16 cellular contexts compared by ENCODE assay signal in genomic region chr1:152108899-152109222, GRCh38. TPM values are rescaled to one million over a fixed set of nuclear protein-coding genes. Genes with fewer than 3 reads are reported as not detected.
DNase-seq lines count a peak whose midpoint lies in the region; ATAC-seq and TF ChIP-seq lines count a peak whose summit lies in the region.
"Had no signal": no experiment of that assay in that cellular context is flagged by ENCODE, and none has a peak within 500 bp of the region (broad histone marks: within the 10 kb centered on the region; RNA-seq: fewer than 3 reads in every experiment).

No MANE protein-coding gene starts in this region.

- no peak overlapping the region for H3K27ac Mint-ChIP-seq in WTC11
- H3K27ac Mint-ChIP-seq: CD4-positive, CD25-positive, alpha-beta regulatory T cell had no signal

- H3K27me3 Mint-ChIP-seq in WTC11 (ENCODE audit: low read depth), result peaks cover 1% of the 10 kb centered on the region; the same call in 1 of the 2 replicates

- peak overlapping the region; percentile 92 for H3K4me2 ChIP-seq in skeletal muscle satellite cell (ENCODE audit: low read length)

- no peak for TF ChIP-seq CTCF in WTC11 (IDR thresholded peaks at IDR 0.05)

- H3K9me3 ChIP-seq in skeletal muscle satellite cell (replicated peaks; ENCODE audit: low read length), result peaks cover 9% of the 10 kb centered on the region

- H3K9ac ChIP-seq in skeletal muscle satellite cell (ENCODE audit: low read depth, low read length), result no peak overlapping the region

- peaks cover 1% of the 10 kb centered on the region; the same call in 1 of the 2 replicates for H3K36me3 Mint-ChIP-seq in WTC11
- H3K36me3 Mint-ChIP-seq: CD4-positive, CD25-positive, alpha-beta regulatory T cell had no signal

- peaks cover 73% of the 10 kb centered on the region for H3K27me3 ChIP-seq in skeletal muscle satellite cell (ENCODE audit: control insufficient read depth, insufficient read depth, low read length)

- no peaks in the 10 kb centered on the region; the same call in 1 of the 2 replicates for H3K4me1 Mint-ChIP-seq in WTC11

- POLR2A ChIA-PET in WTC11 (lab: Charles Lee), result no interaction called here

- H3K4me3 Mint-ChIP-seq in WTC11, result no peak overlapping the region
- H3K4me3 Mint-ChIP-seq: activated T-cell treated with anti-CD3 and anti-CD28 coated beads, Interleukin-2, amount 50 U/mL, for 24 hours had no signal

- H3K4me3 ChIP-seq in skeletal muscle satellite cell (ENCODE audit: low read length), result peak overlapping the region; percentile 69

- DNase-seq in EH (ENCODE audit: low read depth) (peak; percentile 2), WTC11 (ENCODE audit: low spot score) (peak; percentile 31), hepatic stellate cell (ENCODE audit: low spot score) (peak; percentile 7), NCI-H446 treated with DMSO at 0.1 percent for 48 hours (lab: John Stamatoyannopoulos, UW) (no peak)
- DNase-seq: cerebellar nuclear complex, NCI-H187 treated with DMSO at 0.1 percent for 48 hours, nucleus accumbens, small intestine, substantia nigra had no signal

- no peaks in the 10 kb centered on the region for H3K36me3 ChIP-seq in skeletal muscle satellite cell (ENCODE audit: insufficient read depth, low read length)

- ATAC-seq in WTC11 (no peak), GM21381 (IDR thresholded peaks at IDR 0.05; ENCODE audit: unreplicated experiment) (no peak), HG02571 (IDR thresholded peaks at IDR 0.05; ENCODE audit: unreplicated experiment) (no peak)

- no peaks in the 10 kb centered on the region for H3K9me3 Mint-ChIP-seq in WTC11
- H3K9me3 Mint-ChIP-seq: activated T-cell treated with anti-CD3 and anti-CD28 coated beads, Interleukin-2, amount 50 U/mL, for 24 hours had no signal

- CTCF ChIA-PET in WTC11 (lab: Charles Lee), result interaction anchor here (1.3 to 5.8 kb wide), 5 partner anchors 25 to 141 kb away, joined by 4 to 41 read pairs (median 6); partner anchors contain the start of gene S100A11

- peaks cover 49% of the 10 kb centered on the region for H3K4me1 ChIP-seq in skeletal muscle satellite cell (ENCODE audit: control insufficient read depth, insufficient read depth, low read length)

TF ChIP-seq in WTC11, 78 proteins besides CTCF, POLR2A, EP300 and RAD21:
- TF ChIP-seq, protein P1, sequence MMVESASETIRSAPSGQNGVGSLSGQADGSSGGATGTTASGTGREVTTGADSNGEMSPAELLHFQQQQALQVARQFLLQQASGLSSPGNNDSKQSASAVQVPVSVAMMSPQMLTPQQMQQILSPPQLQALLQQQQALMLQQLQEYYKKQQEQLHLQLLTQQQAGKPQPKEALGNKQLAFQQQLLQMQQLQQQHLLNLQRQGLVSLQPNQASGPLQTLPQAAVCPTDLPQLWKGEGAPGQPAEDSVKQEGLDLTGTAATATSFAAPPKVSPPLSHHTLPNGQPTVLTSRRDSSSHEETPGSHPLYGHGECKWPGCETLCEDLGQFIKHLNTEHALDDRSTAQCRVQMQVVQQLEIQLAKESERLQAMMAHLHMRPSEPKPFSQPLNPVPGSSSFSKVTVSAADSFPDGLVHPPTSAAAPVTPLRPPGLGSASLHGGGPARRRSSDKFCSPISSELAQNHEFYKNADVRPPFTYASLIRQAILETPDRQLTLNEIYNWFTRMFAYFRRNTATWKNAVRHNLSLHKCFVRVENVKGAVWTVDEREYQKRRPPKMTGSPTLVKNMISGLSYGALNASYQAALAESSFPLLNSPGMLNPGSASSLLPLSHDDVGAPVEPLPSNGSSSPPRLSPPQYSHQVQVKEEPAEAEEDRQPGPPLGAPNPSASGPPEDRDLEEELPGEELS (CRISPR knock-in tag; IDR thresholded peaks at IDR 0.05), result no peak

RNA-seq across cellular contexts. Expression of gene TCHH, which starts 6.4 kb away (rescaled TPM):
- 0.02 to 0.05 TPM (median 0.04 TPM) in 3 replicates for total RNA-seq in WTC11 (2021)
- total RNA-seq in skeletal muscle satellite cell (2012; rRNA removed), result not detected in 2 replicates
- total RNA-seq: CD4-positive, CD25-positive, alpha-beta regulatory T cell had no signal

RNA-seq across cellular contexts. Expression of gene TCHHL1, which starts 20.0 kb away (rescaled TPM):
- total RNA-seq in WTC11 (2021), result not detected in 3 replicates
- not detected in 2 replicates for total RNA-seq in skeletal muscle satellite cell (2012; rRNA removed)
- total RNA-seq: CD4-positive, CD25-positive, alpha-beta regulatory T cell; Daoy; LHCN-M2 had no signal

RNA-seq across cellular contexts. Expression of gene RPTN, which starts 50.2 kb away (rescaled TPM):
- not detected in 3 replicates for total RNA-seq in WTC11 (2021)
- not detected in 2 replicates for total RNA-seq in skeletal muscle satellite cell (2012; rRNA removed)
- total RNA-seq: CD4-positive, CD25-positive, alpha-beta regulatory T cell; Daoy; LHCN-M2 had no signal
